Comparison of ENCODE assay signal across 8 cellular contexts in genomic region chr15:63041982-63042878, GRCh38. TPM values are rescaled to one million over a fixed set of nuclear protein-coding genes. Genes with fewer than 3 reads are reported as not detected.
DNase-seq lines count a peak whose midpoint lies in the region; ATAC-seq, FAIRE-seq and TF ChIP-seq lines count a peak whose summit lies in the region.

Gene TPM1, plus strand, starts transcription at chr15:63042747. Its CDS starts 83 bp downstream, at chr15:63042830.

- H3K27ac ChIP-seq in A673 (ENCODE audit: low read depth, low read length, poor library complexity, severe bottlenecking) (no peak within 1 kb of the TSS), duodenal mucosa (ENCODE audit: low read depth, low read length) (peak within 1 kb of the TSS; percentile 61), HepG2 (ENCODE audit: extremely low read length, insufficient read depth, low read length) (peak within 1 kb of the TSS; percentile 49)

- WGBS in HepG2 (ENCODE audit: low lambda C conversion rate) = 2% methylated on average over 22 of the region's 84 CpGs

- H4K20me1 ChIP-seq in HepG2 (ENCODE audit: insufficient read depth, low read length) = 0 out of 2 replicates have a peak, but pooled peaks cover 3% of the 10 kb centered on the region

- peaks cover 8% of the 10 kb centered on the region for H3K4me1 Mint-ChIP-seq in stimulated activated naive CD8-positive, alpha-beta T cell treated with anti-CD3 and anti-CD28 coated beads, Interleukin-15, Interleukin-2, amounts not matched to agents 100 ng/mL and 50 ng/mL, for 24 hours (ENCODE audit: low read depth)

- H3K27me3 ChIP-seq in A673 (replicated peaks; ENCODE audit: insufficient read depth, low read depth, low read length, poor library complexity) = peaks cover 68% of the 10 kb centered on the region
- H3K27me3 ChIP-seq in duodenal mucosa (ENCODE audit: control insufficient read depth in 1 of 2, insufficient read depth in 2 of 2, low read length in 2 of 2) = peaks cover 32 to 33% of the 10 kb centered on the region in 2 donors
- no peaks in the 10 kb centered on the region for H3K27me3 ChIP-seq in HepG2 (ENCODE audit: control insufficient read depth in 1 of 2, insufficient read depth in 2 of 2, low read length in 2 of 2)

- intact Hi-C loops in A673 (cut with micrococcal nuclease; ENCODE audit: unreplicated experiment) (no loop called here), HepG2 (cut with micrococcal nuclease; ENCODE audit: unreplicated experiment) (loop anchor here (1.0 to 10.0 kb wide), 3 partner anchors 47 to 260 kb away; no protein-coding TSS in a partner anchor)

- peaks cover 73% of the 10 kb centered on the region for H3K27me3 Mint-ChIP-seq in stimulated activated naive CD8-positive, alpha-beta T cell treated with anti-CD3 and anti-CD28 coated beads, Interleukin-15, Interleukin-2, amounts not matched to agents 100 ng/mL and 50 ng/mL, for 24 hours

- H3K4me1 ChIP-seq in A673 (ENCODE audit: insufficient read depth, low read length, poor library complexity, severe bottlenecking) (peaks cover 17% of the 10 kb centered on the region), duodenal mucosa (ENCODE audit: control insufficient read depth in 1 of 2, insufficient read depth in 2 of 2, low read length in 2 of 2) (peaks cover 11 to 14% of the 10 kb centered on the region in 2 donors), HepG2 (ENCODE audit: insufficient read depth, low read length) (peaks cover 51% of the 10 kb centered on the region)

- peak within 1 kb of the TSS; percentile 67 for H3K4me3 Mint-ChIP-seq in stimulated activated naive CD8-positive, alpha-beta T cell treated with anti-CD3 and anti-CD28 coated beads, Interleukin-15, Interleukin-2, amounts not matched to agents 100 ng/mL and 50 ng/mL, for 24 hours

- no peaks in the 10 kb centered on the region for H3K9me3 Mint-ChIP-seq in stimulated activated naive CD8-positive, alpha-beta T cell treated with anti-CD3 and anti-CD28 coated beads, Interleukin-15, Interleukin-2, amounts not matched to agents 100 ng/mL and 50 ng/mL, for 24 hours

- ATAC-seq in HepG2 (peak; percentile 89), HG03460 (IDR thresholded peaks at IDR 0.05; ENCODE audit: unreplicated experiment) (no peak)

- peak within 1 kb of the TSS; percentile 64 to 68 for H3K9ac ChIP-seq in duodenal mucosa (ENCODE audit: low read depth in 1 of 2, low read length in 2 of 2)
- peak within 1 kb of the TSS; percentile 83 for H3K9ac ChIP-seq in HepG2 (ENCODE audit: insufficient read depth, low read depth, low read length)

- H2AFZ ChIP-seq in HepG2 (ENCODE audit: low read length) = no peak within 1 kb of the TSS

- TF ChIP-seq EP300 in HepG2 (IDR thresholded peaks at IDR 0.05; ENCODE audit: low read depth in 2 of 2, low read length in 2 of 2) (no peak), HepG2 (CRISPR knock-in tag; IDR thresholded peaks at IDR 0.05; ENCODE audit: borderline replicate concordance) (no peak)

- BruUV-seq in A673 (replicated peaks; lab: Mats Ljungman, UMichigan) = no TSS peak
- BruUV-seq in HepG2 (replicated peaks; lab: Mats Ljungman, UMichigan) = no TSS peak

- no peak within 1 kb of the TSS for H3K27ac Mint-ChIP-seq in stimulated activated naive CD8-positive, alpha-beta T cell treated with anti-CD3 and anti-CD28 coated beads, Interleukin-15, Interleukin-2, amounts not matched to agents 100 ng/mL and 50 ng/mL, for 24 hours

- CTCF ChIA-PET in A673 (lab: Charles Lee) (no interaction called here), HepG2 (lab: Yijun Ruan, JAX; ENCODE audit: low intra/inter-chr PET ratio, low total read pairs) (no interaction called here)

- H3K9me3 ChIP-seq in A673 (ENCODE audit: low read depth, low read length, poor library complexity, severe bottlenecking) = no peaks in the 10 kb centered on the region
- no peaks in the 10 kb centered on the region for H3K9me3 ChIP-seq in duodenal mucosa (ENCODE audit: control insufficient read depth in 1 of 2, low read length in 2 of 2)
- no peaks in the 10 kb centered on the region for H3K9me3 ChIP-seq in HepG2 (ENCODE audit: low read length)

- H3K79me2 ChIP-seq in HepG2 (ENCODE audit: insufficient read depth, low read length) = peaks cover 24% of the 10 kb centered on the region

- H3K4me3 ChIP-seq in A673 (ENCODE audit: low read depth, low read length, poor library complexity, severe bottlenecking) (peak within 1 kb of the TSS; percentile 49), duodenal mucosa (ENCODE audit: low read depth in 1 of 2, low read length in 2 of 2) (peak within 1 kb of the TSS; percentile 74 to 75), HepG2 (replicated peaks in 1 of 3; ENCODE audit: insufficient read depth in 1 of 3, low read depth in 2 of 3, low read length in 3 of 3) (peak within 1 kb of the TSS; percentile 80 to 92 (median 89))

- no peaks in the 10 kb centered on the region for H3K36me3 Mint-ChIP-seq in stimulated activated naive CD8-positive, alpha-beta T cell treated with anti-CD3 and anti-CD28 coated beads, Interleukin-15, Interleukin-2, amounts not matched to agents 100 ng/mL and 50 ng/mL, for 24 hours (ENCODE audit: low read depth)

- peak within 1 kb of the TSS; percentile 92 for H3K4me2 ChIP-seq in HepG2 (ENCODE audit: low read depth, low read length)

- TF ChIP-seq CTCF in A673 (conservative IDR thresholded peaks at IDR 0.05; ENCODE audit: low read depth, low read length) (no peak), GM10266 (IDR thresholded peaks at IDR 0.05; ENCODE audit: control insufficient read depth, insufficient read depth, low read depth, missing control alignments) (no peak), HepG2 (CRISPR knock-in tag; IDR thresholded peaks at IDR 0.05) (peak; percentile 52)

- POLR2A ChIA-PET in A673 (lab: Charles Lee; ENCODE audit: low non-redundant PET) (no interaction called here), HepG2 (lab: Yijun Ruan, JAX) (interaction anchor here (0.9 to 1.7 kb wide), 7 partner anchors 12 to 189 kb away, joined by 3 to 7 read pairs (median 3); no protein-coding TSS in a partner anchor)

- peak; percentile 51 for DNase-seq in A673 (ENCODE audit: low spot score)
- peak; percentile 41 for DNase-seq in GM10266 (ENCODE audit: extremely low spot score)
- DNase-seq in SK-N-DZ (ENCODE audit: low spot score) = peak; percentile 73
- peak; percentile 73 for DNase-seq in HepG2 (ENCODE audit: low spot score)
- DNase-seq in NAMALWA (ENCODE audit: low spot score) = no peak

- TF ChIP-seq POLR2A in HepG2 (IDR thresholded peaks at IDR 0.05; ENCODE audit: insufficient read depth in 1 of 2, low read depth in 2 of 2, low read length in 2 of 2) = peak; percentile 0 to 66; a peak in 2 of 4 replicates

- H3K36me3 ChIP-seq in A673 (ENCODE audit: insufficient read depth, low read length, poor library complexity, severe bottlenecking) (no peaks in the 10 kb centered on the region), duodenal mucosa (ENCODE audit: control insufficient read depth in 1 of 2, insufficient read depth in 2 of 2, low read length in 2 of 2) (no peaks in the 10 kb centered on the region), HepG2 (replicated peaks in 1 of 2; ENCODE audit: control insufficient read depth in 1 of 2, insufficient read depth in 2 of 2, low read length in 2 of 2) (no peaks in the 10 kb centered on the region)

- in situ Hi-C loops in HepG2 (cut with HindIII; ENCODE audit: extremely low pct_ligation_motif_present, low pct_unique_long_range_greater_than_20kb) = no loop called here

- no peak for FAIRE-seq in HepG2 (lab: Jason Lieb, UNC)

- no peak for TF ChIP-seq RAD21 in HepG2 (CRISPR knock-in tag; IDR thresholded peaks at IDR 0.05)

RNA-seq across cellular contexts. Expression of gene TPM1, which starts in this region (rescaled TPM):
- total RNA-seq in A673 (2021) = 31.2 and 34.5 TPM in 2 replicates
- 151 and 160 TPM in 2 replicates for polyA plus RNA-seq in SK-N-DZ (2014; cell fraction: cytosol; rRNA removed)
- polyA plus RNA-seq in SK-N-DZ (2014; cell fraction: nucleus; rRNA removed) = 148 and 158 TPM in 2 replicates
- 98.9 and 113 TPM in 2 replicates for total RNA-seq in HepG2 (2016; rRNA removed; fragmentation: Illumina TruSeq; extraction: Trizol)
- 49.9 and 54.7 TPM in 2 replicates for total RNA-seq in HepG2 (2016; cell fraction: cytosol; rRNA removed; fragmentation: Illumina TruSeq; extraction: Trizol; ENCODE audit: low read depth)
- total RNA-seq in HepG2 (2016; cell fraction: insoluble cytoplasmic fraction; rRNA removed; fragmentation: Illumina TruSeq; extraction: Trizol) = 98.4 and 114 TPM in 2 replicates
- total RNA-seq in HepG2 (2016; cell fraction: membrane; rRNA removed; fragmentation: Illumina TruSeq; extraction: Trizol) = 81.1 and 86.7 TPM in 2 replicates
- total RNA-seq in HepG2 (2016; cell fraction: nucleus; rRNA removed; fragmentation: Illumina TruSeq; extraction: Trizol) = 75.6 and 78.8 TPM in 2 replicates
- polyA plus RNA-seq in HepG2 (2011; rRNA removed) = 92.4 and 109 TPM in 2 replicates
- polyA plus RNA-seq in HepG2 (2011; cell fraction: cytosol; rRNA removed) = 45.6 and 56.5 TPM in 2 replicates
- polyA plus RNA-seq in HepG2 (2011; cell fraction: nucleus; rRNA removed) = 245 and 247 TPM in 2 replicates
- polyA plus RNA-seq in HepG2 (2012) = 72.3 and 73.8 TPM in 2 replicates
- polyA plus RNA-seq in HepG2 (2016; cell fraction: cytosol; fragmentation: Illumina TruSeq; extraction: Trizol; ENCODE audit: low read depth) = 39.7 and 50.0 TPM in 2 replicates
- 112 and 120 TPM in 2 replicates for polyA plus RNA-seq in HepG2 (2016; cell fraction: insoluble cytoplasmic fraction; fragmentation: Illumina TruSeq; extraction: Trizol; ENCODE audit: low read depth)
- polyA plus RNA-seq in HepG2 (2016; cell fraction: membrane; fragmentation: Illumina TruSeq; extraction: Trizol; ENCODE audit: low read depth) = 59.4 and 60.5 TPM in 2 replicates
- polyA plus RNA-seq in HepG2 (2016; cell fraction: nucleus; fragmentation: Illumina TruSeq; extraction: Trizol; ENCODE audit: insufficient read depth, low read depth) = 97.1 and 98.9 TPM in 2 replicates
- polyA minus RNA-seq in HepG2 (2011; rRNA and poly(A)+ RNA removed; ENCODE audit: low replicate concordance) = 56.1 and 110 TPM in 2 replicates
- polyA minus RNA-seq in HepG2 (2011; cell fraction: cytosol; rRNA and poly(A)+ RNA removed) = 22.5 and 29.1 TPM in 2 replicates
- polyA minus RNA-seq in HepG2 (2011; cell fraction: nucleus; rRNA and poly(A)+ RNA removed) = 274 and 286 TPM in 2 replicates
